ENCODE assay signal across 9 cellular contexts in the genomic region with DNA sequence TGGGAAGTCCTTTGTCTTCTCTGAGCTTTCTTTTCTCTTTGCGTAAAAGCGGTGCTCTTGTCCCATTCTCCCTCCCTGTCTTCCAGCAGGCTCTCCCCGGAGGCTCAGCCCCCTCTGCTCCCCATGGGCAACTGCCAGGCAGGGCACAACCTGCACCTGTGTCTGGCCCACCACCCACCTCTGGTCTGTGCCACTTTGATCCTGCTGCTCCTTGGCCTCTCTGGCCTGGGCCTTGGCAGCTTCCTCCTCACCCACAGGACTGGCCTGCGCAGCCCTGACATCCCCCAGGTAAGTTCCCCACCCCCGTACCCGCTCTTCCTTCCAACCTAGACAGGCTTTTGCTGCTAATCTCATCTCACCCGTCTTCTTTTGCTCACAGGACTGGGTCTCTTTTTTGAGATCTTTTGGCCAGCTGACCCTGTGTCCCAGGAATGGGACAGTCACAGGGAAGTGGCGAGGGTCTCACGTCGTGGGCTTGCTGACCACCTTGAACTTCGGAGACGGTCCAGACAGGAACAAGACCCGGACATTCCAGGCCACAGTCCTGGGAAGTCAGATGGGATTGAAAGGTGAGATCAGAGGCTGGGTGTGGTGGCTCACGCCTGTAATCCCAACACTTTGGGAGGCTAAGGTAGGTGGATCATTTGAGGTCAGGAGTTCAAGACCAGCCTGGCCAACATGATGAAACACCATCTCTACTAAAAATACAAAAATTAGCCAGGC. TPM values are rescaled to one million over a fixed set of nuclear protein-coding genes. Genes with fewer than 3 reads are reported as not detected.
DNase-seq lines count a peak whose midpoint lies in the region; ATAC-seq and TF ChIP-seq lines count a peak whose summit lies in the region.
"Had no signal": no experiment of that assay in that cellular context is flagged by ENCODE, and none has a peak within 500 bp of the region (broad histone marks: within the 10 kb centered on the region; RNA-seq: fewer than 3 reads in every experiment).

No MANE protein-coding gene starts in this region.

- no peaks in the 10 kb centered on the region for H3K9me3 ChIP-seq in heart left ventricle
- H3K9me3 ChIP-seq in mucosa of stomach (ENCODE audit: control insufficient read depth, low read length): no peaks in the 10 kb centered on the region

- peaks cover 0 to 35% (median 18%) of the 10 kb centered on the region in 12 donors for H3K4me1 ChIP-seq in heart left ventricle
- peaks cover 11% of the 10 kb centered on the region for H3K4me1 ChIP-seq in mucosa of stomach (ENCODE audit: control insufficient read depth, insufficient read depth, low read length)
- H3K4me1 ChIP-seq in urinary bladder (ENCODE audit: insufficient read depth): no peaks in the 10 kb centered on the region

- WGBS in heart left ventricle, 4 donors: 74 to 83% (median 80%) methylated on average over 14 of the region's 14 CpGs
- 82% methylated on average over 14 of the region's 14 CpGs for WGBS in urinary bladder

- POLR2A ChIA-PET in MCF 10A (lab: Yijun Ruan, JAX): interaction anchor here (0.6 to 3.8 kb wide), 13 partner anchors 11 to 174 kb away, joined by 3 to 75 read pairs (median 4); partner anchors contain the start of genes ASPHD1, CDIPT, HIRIP3 and KCTD13

- DNase-seq in heart left ventricle (no peak), left cardiac atrium (no peak), MCF 10A (ENCODE audit: unreplicated experiment) (no peak), NCI-H526 (lab: John Stamatoyannopoulos, UW) (no peak), DMS 273 (lab: John Stamatoyannopoulos, UW; ENCODE audit: unreplicated experiment) (no peak), NCI-H2227 treated with DMSO at 0.1 percent for 48 hours (lab: John Stamatoyannopoulos, UW) (no peak)
- DNase-seq: stimulated activated naive CD4-positive, alpha-beta T cell treated with Interleukin-2 at 50 U/mL for 16 hours had no signal

- H3K27ac ChIP-seq in heart left ventricle (peak overlapping the region; percentile 76 to 98 (median 96)), urinary bladder (ENCODE audit: low read depth) (peak overlapping the region; percentile 77)

- no peaks in the 10 kb centered on the region for H3K9me3 Mint-ChIP-seq in MCF 10A (ENCODE audit: unreplicated experiment)

- no peaks in the 10 kb centered on the region for H3K27me3 ChIP-seq in heart left ventricle
- H3K27me3 ChIP-seq in mucosa of stomach (ENCODE audit: control insufficient read depth, insufficient read depth, low read length): no peaks in the 10 kb centered on the region

- H3K4me1 Mint-ChIP-seq in MCF 10A (ENCODE audit: insufficient read depth, unreplicated experiment): peaks cover 16% of the 10 kb centered on the region

- peak overlapping the region; percentile 77 for H3K27ac Mint-ChIP-seq in MCF 10A (ENCODE audit: low read depth, unreplicated experiment)

- peaks cover 22% of the 10 kb centered on the region for H3K36me3 Mint-ChIP-seq in MCF 10A (ENCODE audit: insufficient read depth, unreplicated experiment)

- no peak for TF ChIP-seq POLR2A in heart left ventricle (IDR thresholded peaks at IDR 0.05)

- CTCF ChIA-PET in MCF 10A (lab: Yijun Ruan, JAX): interaction anchor here (1.3 to 3.2 kb wide), 3 partner anchors 19 to 155 kb away, joined by 4 to 25 read pairs (median 7); partner anchors contain the start of gene KCTD13

- no peaks in the 10 kb centered on the region for H3K27me3 Mint-ChIP-seq in MCF 10A (ENCODE audit: insufficient read depth, unreplicated experiment)

- ATAC-seq in heart left ventricle: no peak
- ATAC-seq in left cardiac atrium: no peak

- intact Hi-C loops in heart left ventricle (cut with DNase I): loop anchor here in 7 of 10 donors (2.0 to 5.0 kb wide), 3 partner anchors 34 to 100 kb away; partner anchors contain the start of genes HIRIP3 (in 4 of the 7), INO80E (in 4 of the 7), KCTD13 (in 3 of the 7) and CDIPT (in 1 of the 7)
- intact Hi-C loops in left cardiac atrium (cut with DNase I): loop anchor here in 1 of 2 donors (2.0 kb wide), 1 partner anchor 34 kb away; the partner anchor contains the start of gene INO80E
- intact Hi-C loops in MCF 10A (cut with micrococcal nuclease): no loop called here

- H3K36me3 ChIP-seq in heart left ventricle (peaks cover 0 to 42% (median 19%) of the 10 kb centered on the region in 9 donors), mucosa of stomach (ENCODE audit: control insufficient read depth, insufficient read depth, low read length) (peaks cover 4% of the 10 kb centered on the region), urinary bladder (ENCODE audit: insufficient read depth) (no peaks in the 10 kb centered on the region)

- H3K4me3 ChIP-seq in heart left ventricle: peak overlapping the region; percentile 59 to 98 (median 76)
- H3K4me3 ChIP-seq in mucosa of stomach (ENCODE audit: low read length): peak overlapping the region; percentile 5
- peak overlapping the region; percentile 57 for H3K4me3 ChIP-seq in urinary bladder (ENCODE audit: low read depth, low read length)

- no peak for TF ChIP-seq CTCF in heart left ventricle (IDR thresholded peaks at IDR 0.05)
- no peak for TF ChIP-seq CTCF in MCF 10A (IDR thresholded peaks at IDR 0.05; ENCODE audit: unreplicated experiment)

- H3K9ac ChIP-seq in mucosa of stomach (ENCODE audit: low read length): peak overlapping the region; percentile 80

- peak overlapping the region; percentile 89 for H3K4me3 Mint-ChIP-seq in MCF 10A (ENCODE audit: unreplicated experiment)

- BruUV-seq in MCF 10A (replicated peaks; lab: Mats Ljungman, UMichigan): no TSS peak

RNA-seq across cellular contexts. Expression of gene TMEM219, which starts 1.3 kb away (rescaled TPM):
- 100 to 1,000 TPM in 2 of 9 donors, 10 to 100 TPM in 7; 58.9 to 121 (median 69.8) TPM for total RNA-seq in heart left ventricle
- 10 to 100 TPM; 66.6 to 72.3 TPM for polyA plus RNA-seq in heart left ventricle
- total RNA-seq in left cardiac atrium: 10 to 100 TPM; 73.8 to 78.8 TPM
- total RNA-seq in MCF 10A (2022): 62.1 and 68.1 TPM in 2 replicates
- 43.1 TPM for total RNA-seq in urinary bladder
- 120 TPM for polyA plus RNA-seq in urinary bladder

RNA-seq across cellular contexts. Expression of gene TAOK2, which starts 10.5 kb away (rescaled TPM):
- total RNA-seq in heart left ventricle (10 to 100 TPM; 29.5 to 47.9 (median 35.1) TPM), left cardiac atrium (10 to 100 TPM; 33.6 to 45.8 TPM), MCF 10A (2022) (29.3 and 33.1 TPM in 2 replicates), urinary bladder (35.6 TPM)
- polyA plus RNA-seq in heart left ventricle (10 to 100 TPM; 36.3 to 37.8 TPM), urinary bladder (37.9 TPM)

RNA-seq across cellular contexts. Expression of gene HIRIP3, which starts 32.2 kb away (rescaled TPM):
- total RNA-seq in heart left ventricle (10 to 100 TPM; 13.3 to 21.9 (median 17.5) TPM), left cardiac atrium (10 to 100 TPM; 13.0 to 18.4 TPM), MCF 10A (2022) (12.9 and 20.7 TPM in 2 replicates), urinary bladder (8.4 TPM)
- polyA plus RNA-seq in heart left ventricle (10 to 100 TPM; 20.1 to 27.4 TPM), urinary bladder (27.2 TPM)

RNA-seq across cellular contexts. Expression of gene INO80E, which starts 32.9 kb away (rescaled TPM):
- total RNA-seq in heart left ventricle (10 to 100 TPM; 27.6 to 65.4 (median 32.6) TPM), left cardiac atrium (10 to 100 TPM; 33.6 to 35.9 TPM), MCF 10A (2022) (82.0 and 90.1 TPM in 2 replicates), urinary bladder (22.3 TPM)
- polyA plus RNA-seq in heart left ventricle (10 to 100 TPM; 60.9 to 71.5 TPM), urinary bladder (82.3 TPM)

RNA-seq across cellular contexts. Expression of gene KCTD13, which starts 37.2 kb away (rescaled TPM):
- 1 to 10 TPM; 3.6 to 9.1 (median 7.2) TPM for total RNA-seq in heart left ventricle
- 1 to 10 TPM; 3.6 to 5.0 TPM for polyA plus RNA-seq in heart left ventricle
- total RNA-seq in left cardiac atrium: 10 to 100 TPM in 1 of 2 donors, 1 to 10 TPM in 1; 7.6 to 10.1 TPM
- total RNA-seq in MCF 10A (2022): 35.5 and 38.9 TPM in 2 replicates
- total RNA-seq in urinary bladder: 10.4 TPM
- 20.9 TPM for polyA plus RNA-seq in urinary bladder

Comparison
In these comparisons a context has a peak if more than half of its experiments do, and no peak if none do; other contexts are left out.
1. H3K4me3 ChIP-seq: peak in every context shown above with its lines; median percentile 76 in heart left ventricle; 57 in urinary bladder; 5 in mucosa of stomach.